Comparison of ENCODE assay signal across 1 cellular context in genomic region chr11:119339581-119340334, GRCh38.
TF ChIP-seq lines count a peak whose summit lies in the region.

No MANE protein-coding gene starts in this region.

TF ChIP-seq in IMR-90, 13 proteins besides CTCF, POLR2A, EP300 and RAD21 (continued from another document):
- peak; percentile 49 for TF ChIP-seq SMC3 (IDR thresholded peaks at IDR 0.05; ENCODE audit: low read depth, low read length)
- TF ChIP-seq, protein P1, sequence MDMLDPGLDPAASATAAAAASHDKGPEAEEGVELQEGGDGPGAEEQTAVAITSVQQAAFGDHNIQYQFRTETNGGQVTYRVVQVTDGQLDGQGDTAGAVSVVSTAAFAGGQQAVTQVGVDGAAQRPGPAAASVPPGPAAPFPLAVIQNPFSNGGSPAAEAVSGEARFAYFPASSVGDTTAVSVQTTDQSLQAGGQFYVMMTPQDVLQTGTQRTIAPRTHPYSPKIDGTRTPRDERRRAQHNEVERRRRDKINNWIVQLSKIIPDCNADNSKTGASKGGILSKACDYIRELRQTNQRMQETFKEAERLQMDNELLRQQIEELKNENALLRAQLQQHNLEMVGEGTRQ (IDR thresholded peaks at IDR 0.05; ENCODE audit: low read depth, low read length) = no peak
